Comparison of ENCODE assay signal across 1 cellular context in the genomic region with DNA sequence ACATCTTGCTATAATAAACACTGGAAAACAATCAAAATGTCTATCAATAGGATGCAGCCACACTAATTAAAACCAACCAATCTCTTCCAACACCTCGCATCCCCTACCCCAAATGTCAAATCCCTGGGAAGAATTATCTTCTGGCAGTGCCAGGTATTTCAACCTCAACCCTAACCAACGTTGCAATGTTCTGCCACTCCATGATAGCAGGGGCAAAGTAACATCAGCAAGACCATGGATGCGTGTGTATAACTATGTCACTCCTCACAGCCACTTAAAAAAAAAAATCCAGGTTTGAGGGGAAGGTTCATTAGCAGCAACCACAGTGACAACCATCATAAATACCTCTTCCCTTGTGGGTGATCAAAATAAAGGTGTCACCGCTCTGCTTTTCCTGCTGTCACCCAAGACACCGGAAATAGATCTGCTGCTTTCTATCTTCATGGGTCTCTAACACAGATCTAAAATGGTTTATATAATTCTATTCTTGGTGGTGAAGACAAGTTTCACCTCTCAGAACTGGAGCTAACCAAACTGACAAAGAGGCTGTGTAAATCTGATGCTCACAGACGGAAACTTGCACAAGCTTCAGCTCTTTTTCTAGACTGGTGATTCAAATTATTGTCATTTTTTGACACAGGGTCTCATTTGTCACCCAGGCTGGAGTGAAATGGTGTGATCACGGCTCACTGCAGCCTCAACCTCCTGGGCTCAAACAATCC.
TF ChIP-seq lines count a peak whose summit lies in the region.

No MANE protein-coding gene starts in this region.

TF ChIP-seq in GM12891, 5 proteins besides CTCF, POLR2A, EP300 and RAD21 (continued from another document):
- no peak for TF ChIP-seq POLR2AphosphoS5 (IDR thresholded peaks at IDR 0.05; ENCODE audit: low read depth, low read length)
- no peak for TF ChIP-seq POU2F2 (IDR thresholded peaks at IDR 0.05; ENCODE audit: low read depth, low read length)
- TF ChIP-seq SPI1 (IDR thresholded peaks at IDR 0.05; ENCODE audit: low read depth, low read length) = no peak
- no peak for TF ChIP-seq TAF1 (IDR thresholded peaks at IDR 0.05; ENCODE audit: low read depth, low read length)
